16 cellular contexts compared by ENCODE assay signal in genomic region chr7:32037650-32038198, GRCh38. TPM values are rescaled to one million over a fixed set of nuclear protein-coding genes. Genes with fewer than 3 reads are reported as not detected.
DNase-seq lines count a peak whose midpoint lies in the region; ATAC-seq, FAIRE-seq and TF ChIP-seq lines count a peak whose summit lies in the region.
"Had no signal": no experiment of that assay in that cellular context is flagged by ENCODE, and none has a peak within 500 bp of the region (broad histone marks: within the 10 kb centered on the region; RNA-seq: fewer than 3 reads in every experiment).

No MANE protein-coding gene starts in this region.

- intact Hi-C loops in heart left ventricle (cut with DNase I): loop anchor here in 3 of 10 donors (5.0 to 10.0 kb wide), 3 partner anchors 153 to 243 kb away; no protein-coding TSS in a partner anchor
- intact Hi-C loops in psoas muscle (cut with DNase I): no loop called here
- intact Hi-C loops in dorsolateral prefrontal cortex (cut with DNase I): loop anchor here in 1 of 2 donors (10.0 kb wide), 1 partner anchor 153 kb away; no protein-coding TSS in a partner anchor

- peaks cover 0 to 65% (median 20%) of the 10 kb centered on the region in 12 donors for H3K4me1 ChIP-seq in heart left ventricle
- no peaks in the 10 kb centered on the region for H3K4me1 ChIP-seq in psoas muscle

- no peak for TF ChIP-seq POLR2A in heart left ventricle (IDR thresholded peaks at IDR 0.05)

- peak; percentile 25 for FAIRE-seq in D721Med (lab: Jason Lieb, UNC)
- FAIRE-seq: endothelial cell of umbilical vein had no signal

- TF ChIP-seq CTCF in D721Med (IDR thresholded peaks at IDR 0.05; ENCODE audit: insufficient read depth, missing control alignments) (no peak), heart left ventricle (IDR thresholded peaks at IDR 0.05) (no peak), psoas muscle (IDR thresholded peaks at IDR 0.05) (no peak), dorsolateral prefrontal cortex (IDR thresholded peaks at IDR 0.05 in 54 of 56, conservative IDR thresholded peaks at IDR 0.05 in 2 of 56; ENCODE audit: low read depth in 1 of 56, partially characterized antibody in 56 of 56) (no peak)

- H3K9me3 ChIP-seq in heart left ventricle (no peaks in the 10 kb centered on the region), psoas muscle (no peaks in the 10 kb centered on the region)

- no peak overlapping the region for H3K27ac ChIP-seq in heart left ventricle
- H3K27ac ChIP-seq in psoas muscle: no peak overlapping the region
- H3K27ac ChIP-seq in dorsolateral prefrontal cortex: peak overlapping the region in 1 of 59 donors; percentile 79
- H3K27ac ChIP-seq: brain microvascular endothelial cell had no signal

- ATAC-seq in GM19324 (IDR thresholded peaks at IDR 0.05; ENCODE audit: low FRiP score, unreplicated experiment) (peak; percentile 86), HG02623 (IDR thresholded peaks at IDR 0.05; ENCODE audit: unreplicated experiment) (peak; percentile 83), HG03280 (IDR thresholded peaks at IDR 0.05; ENCODE audit: unreplicated experiment) (peak; percentile 83), heart left ventricle (no peak), psoas muscle (no peak)
- ATAC-seq: SK-N-SH treated with all-trans-retinoic acid at 6 μM for 48 hours had no signal

- H3K27me3 ChIP-seq in heart left ventricle (no peaks in the 10 kb centered on the region), psoas muscle (ENCODE audit: insufficient read depth in 3 of 3, low read length in 2 of 3) (no peaks in the 10 kb centered on the region), dorsolateral prefrontal cortex (no peaks in the 10 kb centered on the region)
- H3K27me3 ChIP-seq: brain microvascular endothelial cell had no signal

- H3K36me3 ChIP-seq in heart left ventricle (no peaks in the 10 kb centered on the region), psoas muscle (ENCODE audit: insufficient read depth in 1 of 2, low read depth in 1 of 2) (no peaks in the 10 kb centered on the region)
- H3K36me3 ChIP-seq: brain microvascular endothelial cell had no signal

- no peak for DNase-seq in D721Med (ENCODE audit: insufficient read length, low spot score)
- DNase-seq in NCI-H526 treated with DMSO at 0.1 percent for 48 hours (lab: John Stamatoyannopoulos, UW): no peak
- no peak for DNase-seq in heart left ventricle
- no peak for DNase-seq in psoas muscle
- no peak for DNase-seq in dorsolateral prefrontal cortex
- DNase-seq: brain microvascular endothelial cell, DMS 273 treated with DMSO at 0.1 percent for 48 hours, hippocampal formation, NCI-H1092 had no signal

- H3K4me3 ChIP-seq in heart left ventricle: no peak overlapping the region
- H3K4me3 ChIP-seq in psoas muscle: no peak overlapping the region
- H3K4me3 ChIP-seq in dorsolateral prefrontal cortex: no peak overlapping the region

RNA-seq across cellular contexts. Expression of gene PDE1C, which starts 32.5 kb away (rescaled TPM):
- total RNA-seq in heart left ventricle (100 to 1,000 TPM in 8 of 9 donors, 10 to 100 TPM in 1; 63.7 to 307 (median 143) TPM), psoas muscle (1 to 10 TPM in 1 of 4 donors, under 1 TPM in 3; 0.64 to 1.9 (median 0.84) TPM), dorsolateral prefrontal cortex (100 to 1,000 TPM in 28 of 120 experiments, 10 to 100 TPM in 92; 32.4 to 247 (median 78.1) TPM)
- polyA plus RNA-seq in heart left ventricle (10 to 100 TPM; 35.3 to 42.9 TPM), psoas muscle (under 1 TPM; 0.20 to 0.42 (median 0.39) TPM)
- total RNA-seq: A673; activated T-helper 1 cell treated with anti-CD3 and anti-CD28 coated beads, Interleukin-12 subunit alpha, Interleukin-12 subunit beta, Interleukin-2, Interleukin-4 antibody, amounts not matched to agents 30 ng/mL and 10 ng/mL and 1 ng/mL, durations not matched to agents 14 hours and 24 hours and 36 hours had no signal

Comparison
In these comparisons a context has a peak if more than half of its experiments do, and no peak if none do; other contexts are left out.
1. ATAC-seq: peak in GM19324 (single experiment), HG02623 (single experiment) and HG03280 (single experiment); none in heart left ventricle (0 of 4) and psoas muscle (0 of 4).
2. RNA of gene PDE1C, which starts 32.5 kb away (total RNA-seq): 63.7 to 307 TPM in heart left ventricle and 32.4 to 247 TPM in dorsolateral prefrontal cortex; 0.64 to 1.9 TPM in psoas muscle; every median in the first group is over 10 times any median in the second.